8 cellular contexts compared by ENCODE assay signal in the genomic region with DNA sequence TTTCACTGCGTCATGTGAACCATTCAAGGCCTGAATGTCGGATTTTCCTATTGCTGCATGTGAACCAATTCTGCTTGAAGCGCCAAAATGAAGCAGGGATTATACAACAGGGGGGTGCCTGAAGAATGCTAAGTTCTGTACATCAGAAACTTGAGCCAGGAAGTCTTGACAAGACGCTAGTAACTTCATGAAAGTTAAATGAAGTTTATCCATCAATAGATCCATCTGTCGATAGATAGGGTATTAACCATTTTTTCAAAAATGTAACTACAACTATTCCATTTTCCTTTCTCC. TPM values are rescaled to one million over a fixed set of nuclear protein-coding genes. Genes with fewer than 3 reads are reported as not detected.
DNase-seq lines count a peak whose midpoint lies in the region; ATAC-seq, FAIRE-seq and TF ChIP-seq lines count a peak whose summit lies in the region.

No MANE protein-coding gene starts in this region.

- peak overlapping the region; percentile 96 for H2AFZ ChIP-seq in DND-41 (ENCODE audit: low read depth, low read length)
- peak overlapping the region; percentile 94 for H2AFZ ChIP-seq in parathyroid adenoma

- DNase-seq in DND-41 (no peak), Peyer's patch (no peak), esophagus muscularis mucosa (ENCODE audit: extremely low spot score) (no peak), UCSD-AML1 (lab: John Stamatoyannopoulos, UW; ENCODE audit: unreplicated experiment) (no peak), NCI-H345 treated with DMSO at 0.1 percent for 48 hours (lab: John Stamatoyannopoulos, UW; ENCODE audit: unreplicated experiment) (no peak), D721Med (ENCODE audit: insufficient read length, low spot score) (no peak)

- intact Hi-C loops in esophagus muscularis mucosa (cut with DNase I) = loop anchor here (10.0 kb wide), 1 partner anchor 328 kb away; the partner anchor contains the start of gene TMA16

- H3K27ac ChIP-seq in DND-41 (ENCODE audit: low read length) (peak overlapping the region; percentile 69), Peyer's patch (peak overlapping the region; percentile 77 to 86 (median 80)), esophagus muscularis mucosa (replicated peaks in 1 of 4) (peak overlapping the region; percentile 92 to 96 (median 94)), parathyroid adenoma (peak overlapping the region; percentile 74)

- TF ChIP-seq POLR2A in Peyer's patch (IDR thresholded peaks at IDR 0.05) = no peak
- no peak for TF ChIP-seq POLR2A in esophagus muscularis mucosa (IDR thresholded peaks at IDR 0.05; ENCODE audit: low read depth)

- H3K4me2 ChIP-seq in DND-41 (ENCODE audit: insufficient read depth, low read length) = peak overlapping the region; percentile 78
- peak overlapping the region; percentile 67 for H3K4me2 ChIP-seq in parathyroid adenoma (ENCODE audit: low read length)

- H3K9ac ChIP-seq in DND-41 (ENCODE audit: low read depth, low read length) (peak overlapping the region; percentile 93), parathyroid adenoma (no peak overlapping the region)

- H3K4me3 ChIP-seq in DND-41 (ENCODE audit: low read depth in 1 of 2, low read length in 2 of 2) (peak overlapping the region; percentile 69 to 96; a peak in 3 of 4 replicates), Peyer's patch (peak overlapping the region; percentile 75 to 91 (median 83)), esophagus muscularis mucosa (peak overlapping the region; percentile 73 to 97 (median 84)), parathyroid adenoma (ENCODE audit: low read depth, low read length) (peak overlapping the region; percentile 91)

- TF ChIP-seq EP300 in esophagus muscularis mucosa (IDR thresholded peaks at IDR 0.05) = no peak

- peaks cover 13% of the 10 kb centered on the region; the same call in 1 of the 2 replicates for H4K20me1 ChIP-seq in DND-41 (ENCODE audit: insufficient read depth, low read length)

- H3K4me1 ChIP-seq in DND-41 (ENCODE audit: insufficient read depth, low read length) = peaks cover 37% of the 10 kb centered on the region
- H3K4me1 ChIP-seq in Peyer's patch = peaks cover 0 to 20% (median 3%) of the 10 kb centered on the region in 4 donors
- H3K4me1 ChIP-seq in esophagus muscularis mucosa = peaks cover 5 to 31% (median 21%) of the 10 kb centered on the region in 4 donors
- no peaks in the 10 kb centered on the region for H3K4me1 ChIP-seq in parathyroid adenoma

- H3K9me3 ChIP-seq in DND-41 (ENCODE audit: insufficient read depth, low read length, severe bottlenecking) (no peaks in the 10 kb centered on the region), Peyer's patch (no peaks in the 10 kb centered on the region), esophagus muscularis mucosa (no peaks in the 10 kb centered on the region), parathyroid adenoma (ENCODE audit: control insufficient read depth, low read length) (no peaks in the 10 kb centered on the region)

- H3K79me2 ChIP-seq in DND-41 (ENCODE audit: insufficient read depth, low read length) (peaks cover 45% of the 10 kb centered on the region), parathyroid adenoma (peaks cover 5% of the 10 kb centered on the region)

- ATAC-seq in DND-41 (ENCODE audit: insufficient read depth, low read depth) (no peak), HG03460 (IDR thresholded peaks at IDR 0.05; ENCODE audit: unreplicated experiment) (no peak)

- no peak for FAIRE-seq in D721Med (lab: Jason Lieb, UNC)

- H3K36me3 ChIP-seq in DND-41 (ENCODE audit: insufficient read depth, low read length) (peaks cover 23% of the 10 kb centered on the region), Peyer's patch (peaks cover 0 to 14% (median 0%) of the 10 kb centered on the region in 3 donors), esophagus muscularis mucosa (peaks cover 0 to 17% (median 3%) of the 10 kb centered on the region in 4 donors), parathyroid adenoma (ENCODE audit: control insufficient read depth, insufficient read depth, low read length) (no peaks in the 10 kb centered on the region)

- TF ChIP-seq CTCF in DND-41 (IDR thresholded peaks at IDR 0.05; ENCODE audit: borderline replicate concordance, extremely low read depth, low read length, poor library complexity, severe bottlenecking) (no peak), Peyer's patch (IDR thresholded peaks at IDR 0.05) (no peak), esophagus muscularis mucosa (IDR thresholded peaks at IDR 0.05) (no peak), parathyroid adenoma (IDR thresholded peaks at IDR 0.05) (no peak), D721Med (IDR thresholded peaks at IDR 0.05; ENCODE audit: insufficient read depth, missing control alignments) (no peak)

- H3K27me3 ChIP-seq in DND-41 (ENCODE audit: insufficient read depth, low read length, poor library complexity) (no peaks in the 10 kb centered on the region), Peyer's patch (no peaks in the 10 kb centered on the region), esophagus muscularis mucosa (no peaks in the 10 kb centered on the region), parathyroid adenoma (ENCODE audit: control insufficient read depth, insufficient read depth, low read length) (no peaks in the 10 kb centered on the region)

- 79% methylated on average over 5 of the region's 5 CpGs for WGBS in esophagus muscularis mucosa

RNA-seq across cellular contexts. Expression of gene NAF1, which starts 0.6 kb away (rescaled TPM):
- total RNA-seq in Peyer's patch (10 to 100 TPM in 3 of 4 donors, 1 to 10 TPM in 1; 7.9 to 30.5 (median 15.4) TPM), esophagus muscularis mucosa (10 to 100 TPM; 20.5 to 26.6 (median 22.4) TPM)
